In the genomic region with DNA sequence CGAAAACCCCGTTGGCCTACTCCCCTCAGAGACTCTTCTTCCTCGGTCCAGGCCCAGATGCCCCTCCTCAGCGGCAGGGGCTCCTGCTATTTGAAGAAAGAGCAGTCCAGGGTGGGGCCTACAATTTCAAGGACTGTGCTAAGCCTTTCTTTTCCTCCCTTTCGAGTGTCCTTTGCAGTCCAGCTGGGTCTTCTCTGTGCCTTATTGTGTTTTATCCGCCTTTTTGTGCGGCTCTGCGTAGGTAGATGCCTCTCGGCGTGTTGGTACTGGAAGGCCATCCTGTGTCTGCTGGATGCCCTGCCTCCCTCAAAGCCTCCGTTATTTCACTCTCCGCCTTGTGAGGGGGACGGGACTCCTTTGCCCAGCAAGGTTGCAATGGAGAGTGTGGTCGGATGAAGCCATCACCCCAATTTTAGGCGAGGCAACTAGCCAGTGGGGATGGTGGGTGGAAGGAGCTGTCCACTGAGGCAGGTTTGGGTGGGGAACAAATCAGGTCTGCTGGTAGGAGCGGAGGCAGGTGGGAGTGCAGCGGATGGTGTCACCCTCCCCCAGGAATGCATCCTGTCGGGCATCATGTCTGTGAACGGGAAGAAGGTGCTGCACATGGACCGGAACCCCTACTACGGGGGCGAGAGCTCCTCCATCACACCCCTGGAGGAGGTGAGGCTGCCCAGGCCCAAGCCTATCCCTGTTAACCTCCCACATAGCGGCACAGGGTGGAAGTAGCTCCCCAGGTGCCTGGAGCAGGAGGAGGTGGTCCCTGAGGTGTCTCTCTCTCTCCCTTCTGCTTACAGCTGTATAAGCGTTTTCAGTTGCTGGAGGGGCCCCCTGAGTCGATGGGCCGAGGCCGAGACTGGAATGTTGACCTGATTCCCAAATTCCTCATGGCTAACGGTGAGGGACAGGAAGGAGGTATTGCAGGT, we compare ENCODE assay signal across 8 cellular contexts. TPM values are rescaled to one million over a fixed set of nuclear protein-coding genes. Genes with fewer than 3 reads are reported as not detected.
A peak's percentile ranks its signal among the peaks of the same experiment; 100 is the strongest.
DNase-seq lines count a peak whose midpoint lies in the region; ATAC-seq and TF ChIP-seq lines count a peak whose summit lies in the region.

No MANE protein-coding gene starts in this region.

- intact Hi-C loops in CD8-positive, alpha-beta T cell (cut with DNase I, micrococcal nuclease), result loop anchor here (2.0 to 5.0 kb wide), 4 partner anchors 21 to 79 kb away; partner anchors contain the start of genes LAGE3 (in 2 of the 2), UBL4A (in 2 of the 2), FAM3A (in 1 of the 2) and PLXNA3 (in 1 of the 2)
- intact Hi-C loops in PC-3 (cut with micrococcal nuclease), result no loop called here

- H3K4me1 Mint-ChIP-seq in CD8-positive, alpha-beta T cell (ENCODE audit: low read depth), result peaks cover 30% of the 10 kb centered on the region
- H3K4me1 Mint-ChIP-seq in endothelial cell (ENCODE audit: unreplicated experiment), result peaks cover 8% of the 10 kb centered on the region
- peaks cover 8% of the 10 kb centered on the region for H3K4me1 Mint-ChIP-seq in osteocyte (ENCODE audit: unreplicated experiment)

- peaks cover 11% of the 10 kb centered on the region for H4K20me1 ChIP-seq in PC-3 (ENCODE audit: low read length)

- no peak for ATAC-seq in CD8-positive, alpha-beta T cell
- no peak; the same call in 1 of the 2 replicates for ATAC-seq in PC-3
- no peak for ATAC-seq in HG02840 (IDR thresholded peaks at IDR 0.05; ENCODE audit: low FRiP score, unreplicated experiment)
- no peak for ATAC-seq in HG02973 (IDR thresholded peaks at IDR 0.05; ENCODE audit: unreplicated experiment)

- BruUV-seq in PC-3 (replicated peaks; lab: Mats Ljungman, UMichigan), result TSS peak; percentile 6

- H3K4me1 ChIP-seq in CD8-positive, alpha-beta T cell (ENCODE audit: insufficient read depth, low read length), result peaks cover 13% of the 10 kb centered on the region
- peaks cover 21% of the 10 kb centered on the region for H3K4me1 ChIP-seq in PC-3 (ENCODE audit: insufficient read depth, low read length)

- H3K4me2 ChIP-seq in PC-3 (ENCODE audit: low read length), result peak overlapping the region; percentile 98

- DNase-seq in CD8-positive, alpha-beta T cell, result no peak
- no peak for DNase-seq in PC-3
- no peak for DNase-seq in endothelial cell (ENCODE audit: low spot score)
- DNase-seq in osteocyte (ENCODE audit: extremely low spot score, unreplicated experiment), result peak; percentile 79
- no peak for DNase-seq in cortex of kidney (lab: John Stamatoyannopoulos, UW)
- DNase-seq in NCI-H69 (lab: John Stamatoyannopoulos, UW), result no peak

- peaks cover 39% of the 10 kb centered on the region for H3K79me2 ChIP-seq in PC-3 (ENCODE audit: low read length)

- H3K9ac ChIP-seq in PC-3 (ENCODE audit: low read length), result peak overlapping the region; percentile 70

- H3K36me3 Mint-ChIP-seq in CD8-positive, alpha-beta T cell, result peaks cover 46% of the 10 kb centered on the region
- H3K36me3 Mint-ChIP-seq in endothelial cell (ENCODE audit: low read depth, unreplicated experiment), result peaks cover 5% of the 10 kb centered on the region
- H3K36me3 Mint-ChIP-seq in osteocyte (ENCODE audit: unreplicated experiment), result peaks cover 5% of the 10 kb centered on the region

- no peaks in the 10 kb centered on the region for H3K9me2 ChIP-seq in PC-3 (replicated peaks; ENCODE audit: low read length)

- no peaks in the 10 kb centered on the region for H3K27me3 Mint-ChIP-seq in CD8-positive, alpha-beta T cell (ENCODE audit: low read depth)
- H3K27me3 Mint-ChIP-seq in endothelial cell (ENCODE audit: unreplicated experiment), result peaks cover 4% of the 10 kb centered on the region
- H3K27me3 Mint-ChIP-seq in osteocyte (ENCODE audit: unreplicated experiment), result no peaks in the 10 kb centered on the region

- H3K27ac ChIP-seq in CD8-positive, alpha-beta T cell (ENCODE audit: low read depth, low read length), result no peak overlapping the region
- no peak overlapping the region for H3K27ac ChIP-seq in PC-3 (ENCODE audit: low read length)

- peak overlapping the region; percentile 79 for H3K4me3 Mint-ChIP-seq in CD8-positive, alpha-beta T cell
- H3K4me3 Mint-ChIP-seq in endothelial cell (ENCODE audit: unreplicated experiment) (peak overlapping the region; percentile 92), osteocyte (ENCODE audit: unreplicated experiment) (peak overlapping the region; percentile 84)

- H3K27ac Mint-ChIP-seq in CD8-positive, alpha-beta T cell, result peak overlapping the region; percentile 82
- H3K27ac Mint-ChIP-seq in endothelial cell (ENCODE audit: unreplicated experiment) (no peak overlapping the region), osteocyte (ENCODE audit: unreplicated experiment) (peak overlapping the region; percentile 81)

- H3K36me3 ChIP-seq in CD8-positive, alpha-beta T cell (ENCODE audit: insufficient read depth, low read length), result no peaks in the 10 kb centered on the region
- H3K36me3 ChIP-seq in PC-3 (ENCODE audit: low read depth, low read length), result peaks cover 4% of the 10 kb centered on the region; the same call in 1 of the 2 replicates

- no peak for TF ChIP-seq CTCF in CD8-positive, alpha-beta T cell (IDR thresholded peaks at IDR 0.05)
- TF ChIP-seq CTCF in PC-3 (conservative IDR thresholded peaks at IDR 0.05; ENCODE audit: low read depth, low read length) (no peak), endothelial cell (IDR thresholded peaks at IDR 0.05; ENCODE audit: unreplicated experiment) (no peak), osteocyte (IDR thresholded peaks at IDR 0.05) (no peak)

- H3K4me3 ChIP-seq in CD8-positive, alpha-beta T cell (ENCODE audit: low read depth, low read length), result peak overlapping the region; percentile 30
- H3K4me3 ChIP-seq in PC-3 (ENCODE audit: low read length), result peak overlapping the region; percentile 85

- no peaks in the 10 kb centered on the region for H3K27me3 ChIP-seq in CD8-positive, alpha-beta T cell (ENCODE audit: insufficient read depth, low read length)
- no peaks in the 10 kb centered on the region for H3K27me3 ChIP-seq in PC-3 (ENCODE audit: low read length)

- CTCF ChIA-PET in CD8-positive, alpha-beta T cell (lab: Charles Lee), result interaction anchor here (0.8 kb wide), 1 partner anchor 59 kb away, joined by 3 read pairs; no protein-coding TSS in a partner anchor
- CTCF ChIA-PET in PC-3 (lab: Charles Lee), result no interaction called here

- no peaks in the 10 kb centered on the region for H3K9me3 Mint-ChIP-seq in CD8-positive, alpha-beta T cell
- H3K9me3 Mint-ChIP-seq in endothelial cell (ENCODE audit: unreplicated experiment) (no peaks in the 10 kb centered on the region), osteocyte (ENCODE audit: unreplicated experiment) (no peaks in the 10 kb centered on the region)

- POLR2A ChIA-PET in CD8-positive, alpha-beta T cell (lab: Charles Lee), result no interaction called here
- POLR2A ChIA-PET in PC-3 (lab: Charles Lee; ENCODE audit: unreplicated experiment), result no interaction called here

- no peaks in the 10 kb centered on the region for H3F3A ChIP-seq in PC-3 (ENCODE audit: low read length, unreplicated experiment)

- no peak overlapping the region for H2AFZ ChIP-seq in PC-3 (ENCODE audit: low read length)

- no peaks in the 10 kb centered on the region for H3K9me3 ChIP-seq in CD8-positive, alpha-beta T cell (ENCODE audit: low read length)
- no peaks in the 10 kb centered on the region for H3K9me3 ChIP-seq in PC-3 (ENCODE audit: low read length)

RNA-seq across cellular contexts. Expression of gene GDI1, which starts 1.3 kb away (rescaled TPM):
- 100 to 1,000 TPM; 113 to 119 TPM for total RNA-seq in CD8-positive, alpha-beta T cell
- total RNA-seq in PC-3 (2014; rRNA removed) (96.1 and 97.1 TPM in 2 replicates), endothelial cell (ENCODE audit: unreplicated experiment) (157 TPM), osteocyte (135 and 152 TPM in 2 replicates)

RNA-seq across cellular contexts. Expression of gene FAM50A, which starts 5.7 kb away (rescaled TPM):
- 10 to 100 TPM; 39.6 to 40.4 TPM for total RNA-seq in CD8-positive, alpha-beta T cell
- total RNA-seq in PC-3 (2014; rRNA removed), result 53.8 and 76.7 TPM in 2 replicates
- total RNA-seq in endothelial cell (ENCODE audit: unreplicated experiment), result 77.0 TPM
- total RNA-seq in osteocyte, result 92.2 and 92.8 TPM in 2 replicates

RNA-seq across cellular contexts. Expression of gene ATP6AP1, which starts 9.8 kb away (rescaled TPM):
- 10 to 100 TPM; 31.2 to 32.4 TPM for total RNA-seq in CD8-positive, alpha-beta T cell
- 68.7 and 94.0 TPM in 2 replicates for total RNA-seq in PC-3 (2014; rRNA removed)
- total RNA-seq in endothelial cell (ENCODE audit: unreplicated experiment), result 100 TPM
- total RNA-seq in osteocyte, result 144 and 153 TPM in 2 replicates

RNA-seq across cellular contexts. Expression of gene PLXNA3, which starts 19.8 kb away (rescaled TPM):
- total RNA-seq in CD8-positive, alpha-beta T cell, result 10 to 100 TPM; 46.7 to 52.1 TPM
- total RNA-seq in PC-3 (2014; rRNA removed) (5.3 and 21.8 TPM in 2 replicates), endothelial cell (ENCODE audit: unreplicated experiment) (54.5 TPM), osteocyte (107 and 108 TPM in 2 replicates)

RNA-seq across cellular contexts. Expression of gene TAFAZZIN, which starts 26.9 kb away (rescaled TPM):
- total RNA-seq in CD8-positive, alpha-beta T cell, result 10 to 100 TPM; 48.9 to 52.3 TPM
- total RNA-seq in PC-3 (2014; rRNA removed) (39.4 and 41.5 TPM in 2 replicates), endothelial cell (ENCODE audit: unreplicated experiment) (56.4 TPM), osteocyte (46.2 and 47.3 TPM in 2 replicates)
